21 cellular contexts compared by ENCODE assay signal in the genomic region with DNA sequence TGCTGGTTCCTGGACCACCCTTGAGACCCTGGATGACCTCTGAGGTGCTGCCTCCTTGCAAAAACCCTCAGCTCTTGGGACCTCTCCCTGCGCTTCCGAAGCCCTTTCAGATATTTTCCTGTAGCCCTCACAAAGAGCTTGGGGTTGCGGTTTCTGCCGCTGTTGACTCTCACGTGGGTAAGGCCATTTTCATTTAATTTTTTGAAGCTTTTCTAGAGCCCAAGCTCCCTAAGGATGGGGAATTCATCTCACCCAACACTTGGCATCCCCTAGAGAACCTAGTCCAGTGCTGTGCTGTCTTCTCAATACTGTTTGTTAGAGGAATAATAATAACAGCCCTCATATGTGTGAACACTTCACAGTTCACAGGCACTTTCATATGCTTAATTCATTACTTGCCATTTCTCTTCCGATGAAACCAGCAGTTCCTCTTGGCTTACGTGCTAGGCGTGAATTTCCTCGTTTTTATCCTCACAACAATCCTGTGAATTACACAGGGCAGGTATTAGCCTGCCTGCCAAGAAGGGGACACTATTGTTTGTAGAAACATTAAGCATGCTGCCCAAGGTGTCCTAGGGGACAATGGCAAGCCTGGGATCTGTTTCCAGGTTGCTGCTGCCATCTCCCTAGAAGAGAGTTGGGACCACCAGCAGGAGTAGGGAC.
DNase-seq lines count a peak whose midpoint lies in the region; ATAC-seq and TF ChIP-seq lines count a peak whose summit lies in the region.
"Had no signal": no experiment of that assay in that cellular context is flagged by ENCODE, and none has a peak within 500 bp of the region (broad histone marks: within the 10 kb centered on the region; RNA-seq: fewer than 3 reads in every experiment).

No MANE protein-coding gene starts in this region.

- H3K9me3 ChIP-seq in fibroblast of lung (ENCODE audit: control insufficient read depth, insufficient read depth, low read depth, low read length) (no peaks in the 10 kb centered on the region), smooth muscle cell (replicated peaks; ENCODE audit: low read depth) (no peaks in the 10 kb centered on the region)
- H3K9me3 ChIP-seq: body of pancreas, esophagus squamous epithelium, prostate gland, tibial nerve had no signal

- no peaks in the 10 kb centered on the region for H3F3A ChIP-seq in smooth muscle cell (ENCODE audit: low read depth)

- ATAC-seq in HG03175 (IDR thresholded peaks at IDR 0.05; ENCODE audit: unreplicated experiment) (no peak), HG02885 (IDR thresholded peaks at IDR 0.05; ENCODE audit: poor library complexity, unreplicated experiment) (no peak)
- ATAC-seq: body of pancreas; stimulated activated naive CD8-positive, alpha-beta T cell treated with anti-CD3 and anti-CD28 coated beads, Interleukin-15, amount 100 ng/mL, for 72 hours had no signal

- H3K4me1 ChIP-seq in fibroblast of lung (ENCODE audit: control insufficient read depth, extremely low read depth, insufficient read depth, low read length) (peaks cover 7% of the 10 kb centered on the region), smooth muscle cell (ENCODE audit: low read depth) (peaks cover 15% of the 10 kb centered on the region)
- H3K4me1 ChIP-seq: body of pancreas, prostate gland, tibial nerve had no signal

- no peaks in the 10 kb centered on the region for H3K79me2 ChIP-seq in fibroblast of lung (ENCODE audit: control insufficient read depth, insufficient read depth, low read length)
- no peaks in the 10 kb centered on the region for H3K79me2 ChIP-seq in smooth muscle cell (ENCODE audit: low read depth)

- DNase-seq in HK-2 (ENCODE audit: unreplicated experiment), result peak; percentile 8
- no peak for DNase-seq in fibroblast of lung (ENCODE audit: low read depth in 2 of 2)
- no peak for DNase-seq in smooth muscle cell (lab: John Stamatoyannopoulos, UW; ENCODE audit: unreplicated experiment)
- DNase-seq in amniotic stem cell (lab: John Stamatoyannopoulos, UW), result no peak
- DNase-seq: activated CD4-positive, alpha-beta memory T cell treated with anti-CD3 and anti-CD28 coated beads for 36 hours; activated CD8-positive, alpha-beta memory T cell treated with anti-CD3 and anti-CD28 coated beads, Interleukin-2, amount 50 U/mL, for 48 hours; activated effector memory CD4-positive, alpha-beta T cell treated with anti-CD3 and anti-CD28 coated beads, Interleukin-2, amount 50 U/mL, for 16 hours; body of pancreas; CD4-positive, alpha-beta T cell; effector CD8-positive, alpha-beta T cell; esophagus squamous epithelium; NCI-H1105; NCI-H2029; stimulated activated naive CD8-positive, alpha-beta T cell treated with anti-CD3 and anti-CD28 coated beads, Interleukin-15, amount 100 ng/mL, for 72 hours; T-helper 9 cell had no signal

- H2AFZ ChIP-seq in fibroblast of lung (ENCODE audit: low read length) (peak overlapping the region; percentile 17), smooth muscle cell (ENCODE audit: low read depth) (peak overlapping the region; percentile 30)

- H3K9ac ChIP-seq in fibroblast of lung (ENCODE audit: insufficient read depth, low read length) (no peak overlapping the region), smooth muscle cell (ENCODE audit: low read depth) (no peak overlapping the region)

- H3K27me3 ChIP-seq in fibroblast of lung (ENCODE audit: control insufficient read depth, insufficient read depth, low read length), result no peaks in the 10 kb centered on the region
- H3K27me3 ChIP-seq in smooth muscle cell (ENCODE audit: low read depth), result no peaks in the 10 kb centered on the region
- H3K27me3 ChIP-seq: body of pancreas, tibial nerve had no signal

- H3K27ac ChIP-seq in fibroblast of lung (ENCODE audit: insufficient read depth, low read length), result peak overlapping the region; percentile 16
- H3K27ac ChIP-seq in smooth muscle cell (ENCODE audit: low read depth), result peak overlapping the region; percentile 69
- H3K27ac ChIP-seq: body of pancreas, esophagus squamous epithelium, HL-60, prostate gland, tibial nerve had no signal

- H3K4me2 ChIP-seq in fibroblast of lung (ENCODE audit: extremely low read depth, insufficient read depth, low read length) (no peak overlapping the region), smooth muscle cell (peak overlapping the region; percentile 6)

- no peak for TF ChIP-seq CTCF in WI38 (IDR thresholded peaks at IDR 0.05; ENCODE audit: low read depth, low read length)
- no peak for TF ChIP-seq CTCF in fibroblast of lung (conservative IDR thresholded peaks at IDR 0.05 in 1 of 2, IDR thresholded peaks at IDR 0.05 in 1 of 2; ENCODE audit: low read depth in 1 of 2, low read length in 2 of 2)
- TF ChIP-seq CTCF in smooth muscle cell (IDR thresholded peaks at IDR 0.05; ENCODE audit: borderline replicate concordance, insufficient read depth, poor library complexity, severe bottlenecking), result no peak

- H3K4me3 ChIP-seq in WI38 (ENCODE audit: low read depth, low read length), result peak overlapping the region; percentile 35
- no peak overlapping the region for H3K4me3 ChIP-seq in fibroblast of lung (replicated peaks in 1 of 4; ENCODE audit: control extremely low read depth in 1 of 4, insufficient read depth in 1 of 4, low read depth in 3 of 4, low read length in 4 of 4)
- no peak overlapping the region for H3K4me3 ChIP-seq in smooth muscle cell
- H3K4me3 ChIP-seq: body of pancreas, esophagus squamous epithelium, prostate gland, tibial nerve had no signal

- H4K20me1 ChIP-seq in fibroblast of lung (ENCODE audit: control insufficient read depth, extremely low read depth, insufficient read depth, low read length) (no peaks in the 10 kb centered on the region), smooth muscle cell (ENCODE audit: low read depth) (no peaks in the 10 kb centered on the region)

- H3K36me3 ChIP-seq in fibroblast of lung (ENCODE audit: control insufficient read depth, insufficient read depth, low read length) (no peaks in the 10 kb centered on the region), smooth muscle cell (ENCODE audit: low read depth) (no peaks in the 10 kb centered on the region)
- H3K36me3 ChIP-seq: esophagus squamous epithelium, prostate gland, tibial nerve had no signal

- 88% methylated on average over 9 of the region's 9 CpGs for whole genome bisulfite sequencing in smooth muscle cell (ENCODE audit: low lambda C conversion rate)
